Comparison of ENCODE assay signal across 18 cellular contexts in the genomic region with DNA sequence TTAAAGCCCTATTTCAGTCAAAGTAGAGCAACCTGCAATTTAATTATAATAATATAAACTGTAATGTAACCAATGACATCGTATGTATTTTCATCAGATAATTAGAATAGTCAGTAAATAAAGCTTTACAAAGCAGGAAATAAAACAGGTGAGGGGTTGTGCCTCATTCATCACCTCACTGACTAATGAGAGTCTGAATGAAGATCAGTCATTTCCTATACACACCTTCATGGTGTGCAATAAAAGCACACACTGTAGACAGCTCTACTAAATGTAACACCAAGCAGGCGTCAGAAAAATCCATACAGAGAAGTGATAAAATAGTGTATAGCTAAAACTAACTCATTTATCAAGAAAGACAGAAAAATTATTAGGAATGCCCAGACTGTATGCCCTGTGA.
"Had no signal": no experiment of that assay in that cellular context is flagged by ENCODE, and none has a peak within 500 bp of the region (broad histone marks: within the 10 kb centered on the region; RNA-seq: fewer than 3 reads in every experiment).

No MANE protein-coding gene starts in this region.

- H3K4me3 ChIP-seq: heart left ventricle, psoas muscle, spleen, tibial artery, upper lobe of left lung, uterus had no signal

- DNase-seq: erythroblast; heart left ventricle; hippocampal formation; kidney glomerular epithelial cell; mesendoderm; naive thymus-derived CD4-positive, alpha-beta T cell; nephron progenitor cell; psoas muscle; retina; spleen; stimulated activated CD4-positive, alpha-beta T cell treated with anti-CD3 and anti-CD28 coated beads, Interleukin-15, amount 100 ng/mL, for 24 hours; stimulated activated CD4-positive, alpha-beta T cell treated with anti-CD3 and anti-CD28 coated beads, Interleukin-1b, Interleukin-23, amount 100 ng/mL, for 48 hours; stimulated activated CD4-positive, alpha-beta T cell treated with anti-CD3 and anti-CD28 coated beads, Interleukin-4, amount 100 ng/mL, for 24 hours; tibial artery; upper lobe of left lung; uterus had no signal

- ATAC-seq: heart left ventricle; naive thymus-derived CD4-positive, alpha-beta T cell; psoas muscle; sciatic nerve; stimulated activated memory B cell treated with anti-CD40 and anti-IgM and Interleukin-4, amounts not matched to agents 10 μg/mL and 1 μg/mL and 100 μg/mL, for 72 hours had no signal
